ENCODE assay signal across 1 cellular context in genomic region chr20:61566691-61567090, GRCh38.
TF ChIP-seq lines count a peak whose summit lies in the region.

No MANE protein-coding gene starts in this region.

TF ChIP-seq in SK-N-SH treated with all-trans-retinoic acid at 6 μM for 48 hours, 23 proteins besides CTCF, POLR2A, EP300 and RAD21 (continued from another document):
- TF ChIP-seq CSRNP3 (CRISPR knock-in tag; IDR thresholded peaks at IDR 0.05) (no peak), BACH2 (CRISPR knock-in tag; IDR thresholded peaks at IDR 0.05; ENCODE audit: borderline replicate concordance) (no peak), TCF4 (CRISPR knock-in tag; IDR thresholded peaks at IDR 0.05; ENCODE audit: borderline replicate concordance) (no peak), PPARA (CRISPR knock-in tag; IDR thresholded peaks at IDR 0.05; ENCODE audit: borderline replicate concordance) (no peak)
